Comparison of ENCODE assay signal across 26 cellular contexts in the genomic region with DNA sequence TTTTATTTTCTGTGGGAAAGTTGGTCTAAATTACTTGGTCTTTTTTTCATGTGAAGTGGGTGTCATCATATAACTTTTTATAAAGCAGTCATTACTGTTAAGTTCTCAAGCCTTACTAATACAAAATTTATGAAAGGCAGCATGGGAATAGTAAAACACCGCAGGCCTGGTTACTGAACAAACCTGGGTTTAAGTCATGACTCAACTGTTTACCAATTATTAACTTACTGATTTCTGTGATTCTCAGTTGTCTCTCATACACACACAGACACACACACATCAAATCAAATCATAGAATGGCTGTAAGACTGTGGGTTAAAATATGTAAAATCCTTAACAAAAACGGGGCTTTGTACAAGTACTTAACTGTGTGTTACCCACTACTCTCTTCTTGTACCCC. TPM values are rescaled to one million over a fixed set of nuclear protein-coding genes. Genes with fewer than 3 reads are reported as not detected.
"Had no signal": no experiment of that assay in that cellular context is flagged by ENCODE, and none has a peak within 500 bp of the region (broad histone marks: within the 10 kb centered on the region; RNA-seq: fewer than 3 reads in every experiment).

No MANE protein-coding gene starts in this region.

- FAIRE-seq: endothelial cell of umbilical vein, islet of Langerhans had no signal

- DNase-seq: effector CD4-positive, alpha-beta T cell; endodermal cell; foreskin melanocyte; heart left ventricle; hypothalamus; left colon; mammary epithelial cell; mucosa of descending colon; naive thymus-derived CD8-positive, alpha-beta T cell; posterior cingulate gyrus; right cardiac atrium; small intestine; stimulated activated CD4-positive, alpha-beta T cell treated with anti-CD3 and anti-CD28 coated beads, Interleukin-12 subunit alpha, Interleukin-12 subunit beta, amount 100 ng/mL, for 4 hours; stimulated activated naive CD4-positive, alpha-beta T cell; stomach; substantia nigra; transverse colon had no signal

- H3K4me3 ChIP-seq: coronary artery, heart left ventricle, mucosa of descending colon, stomach, thoracic aorta, transverse colon had no signal

- H3K4me3 Mint-ChIP-seq: endodermal cell; naive thymus-derived CD8-positive, alpha-beta T cell; neural crest cell had no signal

- ATAC-seq: heart left ventricle; left colon; mucosa of descending colon; naive thymus-derived CD8-positive, alpha-beta T cell; right cardiac atrium had no signal

- H3K9me3 ChIP-seq: mucosa of descending colon, thoracic aorta, transverse colon had no signal

- H3K36me3 ChIP-seq: heart left ventricle, stomach, thoracic aorta, transverse colon had no signal

- H3K27me3 ChIP-seq: stomach, transverse colon had no signal

- H3K27ac ChIP-seq: coronary artery, heart left ventricle, stomach, thoracic aorta, transverse colon had no signal

- H3K9me3 Mint-ChIP-seq: endodermal cell had no signal

- H3K27ac Mint-ChIP-seq: endodermal cell; naive thymus-derived CD8-positive, alpha-beta T cell had no signal

- H3K4me1 Mint-ChIP-seq: endodermal cell; naive thymus-derived CD8-positive, alpha-beta T cell; neural crest cell had no signal

- H3K4me1 ChIP-seq: heart left ventricle, stomach, transverse colon had no signal

RNA-seq across cellular contexts. Expression of a gene that starts 14.6 kb away (rescaled TPM):
- total RNA-seq: chondrocyte; dermis microvascular lymphatic vessel endothelial cell; endothelial cell of umbilical vein; left colon; mammary epithelial cell; naive thymus-derived CD8-positive, alpha-beta T cell; osteocyte; pulmonary artery endothelial cell; thoracic aorta; transverse colon had no signal
- polyA plus RNA-seq: mammary epithelial cell; naive thymus-derived CD8-positive, alpha-beta T cell had no signal

RNA-seq across cellular contexts. Expression of a gene that starts 28.4 kb away (rescaled TPM):
- total RNA-seq: dermis microvascular lymphatic vessel endothelial cell, endothelial cell of umbilical vein, mammary epithelial cell, pulmonary artery endothelial cell had no signal
- polyA plus RNA-seq: endothelial cell of umbilical vein had no signal
